Comparison of ENCODE assay signal across 12 cellular contexts in the genomic region with DNA sequence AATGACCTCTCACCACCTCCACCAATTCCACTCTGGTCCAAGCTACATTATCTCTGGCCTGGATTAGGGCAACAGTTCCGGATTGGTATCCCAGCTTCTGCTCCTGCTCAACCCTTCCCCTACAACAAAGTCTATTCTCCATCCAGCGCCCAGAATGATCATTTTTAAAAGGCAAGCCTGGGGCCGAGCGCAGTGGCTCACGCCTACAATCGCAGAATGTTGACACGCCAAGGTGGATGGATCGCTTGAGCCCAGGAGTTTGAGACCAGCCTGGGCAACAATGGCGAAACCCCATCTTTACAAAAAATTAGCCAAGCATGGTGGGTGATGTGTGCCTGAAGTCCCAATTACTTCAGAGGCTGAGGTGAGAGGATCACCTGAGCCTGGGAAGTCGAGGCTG. TPM values are rescaled to one million over a fixed set of nuclear protein-coding genes. Genes with fewer than 3 reads are reported as not detected.
DNase-seq lines count a peak whose midpoint lies in the region; ATAC-seq, FAIRE-seq and TF ChIP-seq lines count a peak whose summit lies in the region.
"Had no signal": no experiment of that assay in that cellular context is flagged by ENCODE, and none has a peak within 500 bp of the region (broad histone marks: within the 10 kb centered on the region; RNA-seq: fewer than 3 reads in every experiment).

No MANE protein-coding gene starts in this region.

- TF ChIP-seq POLR2A in suprapubic skin (IDR thresholded peaks at IDR 0.05), result no peak

- peak overlapping the region; percentile 88 for H3K9ac ChIP-seq in keratinocyte (ENCODE audit: control insufficient read depth, extremely low read depth, insufficient read depth, low read length)

- no peak overlapping the region for H2AFZ ChIP-seq in keratinocyte (ENCODE audit: control insufficient read depth, low read length)

- intact Hi-C loops in activated CD4-positive, alpha-beta T cell treated with anti-CD3 and anti-CD28 coated beads, Interleukin-2, amount 10 ng/mL, durations not matched to agents 24 days and 14 days (cut with micrococcal nuclease), result loop anchor here (10.0 kb wide), 1 partner anchor 1260 kb away; no protein-coding TSS in a partner anchor

- H3K27ac ChIP-seq in keratinocyte (ENCODE audit: control insufficient read depth, insufficient read depth, low read length) (no peak overlapping the region), suprapubic skin (no peak overlapping the region)

- H3K4me1 ChIP-seq in keratinocyte (ENCODE audit: control insufficient read depth, extremely low read depth, insufficient read depth, low read length) (peaks cover 22% of the 10 kb centered on the region), suprapubic skin (peaks cover 31% of the 10 kb centered on the region)

- POLR2A ChIA-PET in activated CD4-positive, alpha-beta memory T cell treated with anti-CD3 and anti-CD28 coated beads, Interleukin-2, amount 10 ng/mL, durations not matched to agents 7 days and 5 days (lab: Charles Lee), result interaction anchor here (3.2 to 4.2 kb wide), 2 partner anchors 12 to 26 kb away, joined by 11 to 41 read pairs; no protein-coding TSS in a partner anchor

- peak overlapping the region; percentile 95 for H3K4me2 ChIP-seq in keratinocyte (ENCODE audit: control insufficient read depth, extremely low read depth, insufficient read depth, low read depth, low read length)

- ATAC-seq in GM19023 (IDR thresholded peaks at IDR 0.05; ENCODE audit: unreplicated experiment), result no peak

- H3K36me3 Mint-ChIP-seq in activated CD4-positive, alpha-beta T cell treated with anti-CD3 and anti-CD28 coated beads, Interleukin-2, amount 10 ng/mL, durations not matched to agents 24 days and 14 days (ENCODE audit: low read depth), result peaks cover 40% of the 10 kb centered on the region
- peaks cover 22% of the 10 kb centered on the region for H3K36me3 Mint-ChIP-seq in activated CD4-positive, alpha-beta memory T cell treated with anti-CD3 and anti-CD28 coated beads, Interleukin-2, amount 10 ng/mL, durations not matched to agents 7 days and 5 days (ENCODE audit: low read depth)

- H3K9me3 ChIP-seq in keratinocyte (ENCODE audit: control insufficient read depth, low read depth, low read length), result no peaks in the 10 kb centered on the region
- no peaks in the 10 kb centered on the region for H3K9me3 ChIP-seq in suprapubic skin
- H3K9me3 ChIP-seq: MG63 had no signal

- CTCF ChIA-PET in activated CD4-positive, alpha-beta memory T cell treated with anti-CD3 and anti-CD28 coated beads, Interleukin-2, amount 10 ng/mL, durations not matched to agents 7 days and 5 days (lab: Charles Lee), result interaction anchor here (1.2 to 4.5 kb wide), 3 partner anchors 12 to 109 kb away, joined by 4 to 88 read pairs (median 11); no protein-coding TSS in a partner anchor

- TF ChIP-seq EP300 in suprapubic skin (IDR thresholded peaks at IDR 0.05), result no peak

- no peak for FAIRE-seq in keratinocyte (lab: Jason Lieb, UNC)
- FAIRE-seq: endometrium had no signal

- no peaks in the 10 kb centered on the region for H3K9me1 ChIP-seq in keratinocyte (ENCODE audit: control insufficient read depth, extremely low read depth, insufficient read depth, low read length)

- TF ChIP-seq CTCF in keratinocyte (optimal IDR thresholded peaks at IDR 0.05 in 1 of 3, IDR thresholded peaks at IDR 0.05 in 1 of 3, conservative IDR thresholded peaks at IDR 0.05 in 1 of 3; ENCODE audit: extremely low read depth in 1 of 3, insufficient read depth in 2 of 3, low read length in 3 of 3) (no peak), suprapubic skin (IDR thresholded peaks at IDR 0.05) (no peak)

- H3K9me3 Mint-ChIP-seq in activated CD4-positive, alpha-beta T cell treated with anti-CD3 and anti-CD28 coated beads, Interleukin-2, amount 10 ng/mL, durations not matched to agents 24 days and 14 days, result no peaks in the 10 kb centered on the region
- no peaks in the 10 kb centered on the region for H3K9me3 Mint-ChIP-seq in activated CD4-positive, alpha-beta memory T cell treated with anti-CD3 and anti-CD28 coated beads, Interleukin-2, amount 10 ng/mL, durations not matched to agents 7 days and 5 days

- DNase-seq in activated CD4-positive, alpha-beta T cell treated with anti-CD3 and anti-CD28 coated beads, Interleukin-2, amount 10 ng/mL, durations not matched to agents 24 days and 14 days, result no peak
- DNase-seq in activated CD4-positive, alpha-beta T cell treated with anti-CD3 and anti-CD28 coated beads for 1 hour, result no peak
- no peak for DNase-seq in activated CD4-positive, alpha-beta memory T cell treated with anti-CD3 and anti-CD28 coated beads, Interleukin-2, amount 10 ng/mL, durations not matched to agents 7 days and 5 days
- DNase-seq in keratinocyte (ENCODE audit: low read depth, low spot score) (no peak), suprapubic skin (ENCODE audit: low spot score in 2 of 2) (no peak), GDM1 (lab: John Stamatoyannopoulos, UW) (no peak), NCI-H2029 treated with DMSO at 0.1 percent for 48 hours (lab: John Stamatoyannopoulos, UW) (no peak)
- DNase-seq: activated CD4-positive, CD25-positive, alpha-beta regulatory T cell treated with anti-CD3 and anti-CD28 coated beads, Interleukin-2, amount 50 U/mL, for 72 hours; DND-41; MG63 had no signal

- no peaks in the 10 kb centered on the region for H3K36me3 ChIP-seq in keratinocyte (ENCODE audit: control insufficient read depth in 2 of 2, extremely low read depth in 1 of 2, insufficient read depth in 2 of 2, low read length in 2 of 2)
- no peaks in the 10 kb centered on the region for H3K36me3 ChIP-seq in suprapubic skin
- H3K36me3 ChIP-seq: MG63 had no signal

- dilution Hi-C loops in keratinocyte (cut with MboI; ENCODE audit: extremely low pct_ligation_motif_present, low sequenced_read_pairs), result no loop called here

- H3K27me3 ChIP-seq in keratinocyte (ENCODE audit: control insufficient read depth, extremely low read depth, insufficient read depth, low read length), result no peaks in the 10 kb centered on the region
- H3K27me3 ChIP-seq in suprapubic skin, result no peaks in the 10 kb centered on the region
- H3K27me3 ChIP-seq: MG63 had no signal

- peak overlapping the region; percentile 100 for H3K27ac Mint-ChIP-seq in activated CD4-positive, alpha-beta T cell treated with anti-CD3 and anti-CD28 coated beads, Interleukin-2, amount 10 ng/mL, durations not matched to agents 24 days and 14 days
- H3K27ac Mint-ChIP-seq in activated CD4-positive, alpha-beta memory T cell treated with anti-CD3 and anti-CD28 coated beads, Interleukin-2, amount 10 ng/mL, durations not matched to agents 7 days and 5 days, result no peak overlapping the region

- H3K4me1 Mint-ChIP-seq in activated CD4-positive, alpha-beta T cell treated with anti-CD3 and anti-CD28 coated beads, Interleukin-2, amount 10 ng/mL, durations not matched to agents 24 days and 14 days, result peaks cover 45% of the 10 kb centered on the region
- H3K4me1 Mint-ChIP-seq in activated CD4-positive, alpha-beta memory T cell treated with anti-CD3 and anti-CD28 coated beads, Interleukin-2, amount 10 ng/mL, durations not matched to agents 7 days and 5 days, result peaks cover 49% of the 10 kb centered on the region

- no peaks in the 10 kb centered on the region for H3K27me3 Mint-ChIP-seq in activated CD4-positive, alpha-beta T cell treated with anti-CD3 and anti-CD28 coated beads, Interleukin-2, amount 10 ng/mL, durations not matched to agents 24 days and 14 days
- no peaks in the 10 kb centered on the region for H3K27me3 Mint-ChIP-seq in activated CD4-positive, alpha-beta memory T cell treated with anti-CD3 and anti-CD28 coated beads, Interleukin-2, amount 10 ng/mL, durations not matched to agents 7 days and 5 days

- whole genome bisulfite sequencing in suprapubic skin, result 91% methylated on average over 10 of the region's 10 CpGs

- no peaks in the 10 kb centered on the region for H4K20me1 ChIP-seq in keratinocyte (ENCODE audit: control insufficient read depth, extremely low read depth, insufficient read depth, low read length)

- peak overlapping the region; percentile 99 for H3K4me3 Mint-ChIP-seq in activated CD4-positive, alpha-beta T cell treated with anti-CD3 and anti-CD28 coated beads, Interleukin-2, amount 10 ng/mL, durations not matched to agents 24 days and 14 days
- H3K4me3 Mint-ChIP-seq in activated CD4-positive, alpha-beta memory T cell treated with anti-CD3 and anti-CD28 coated beads, Interleukin-2, amount 10 ng/mL, durations not matched to agents 7 days and 5 days, result peak overlapping the region; percentile 73

- peaks cover 61% of the 10 kb centered on the region for H3K79me2 ChIP-seq in keratinocyte (ENCODE audit: control insufficient read depth, insufficient read depth, low read length)

- H3K4me3 ChIP-seq in keratinocyte (ENCODE audit: control insufficient read depth in 2 of 3, extremely low read depth in 1 of 3, insufficient read depth in 2 of 3, low read depth in 1 of 3, low read length in 3 of 3) (peak overlapping the region; percentile 2 to 89 (median 63)), suprapubic skin (peak overlapping the region; percentile 83)
- H3K4me3 ChIP-seq: MG63 had no signal

RNA-seq across cellular contexts. Expression of gene LYST, which starts 2.2 kb away (rescaled TPM):
- total RNA-seq in activated CD4-positive, alpha-beta T cell treated with anti-CD3 and anti-CD28 coated beads, Interleukin-2, amount 10 ng/mL, durations not matched to agents 24 days and 14 days, result 94.5 and 106 TPM in 2 replicates
- total RNA-seq in activated CD4-positive, alpha-beta memory T cell treated with anti-CD3 and anti-CD28 coated beads, Interleukin-2, amount 10 ng/mL, durations not matched to agents 7 days and 5 days, result 10 to 100 TPM; 34.4 to 36.0 TPM
- polyA plus RNA-seq in keratinocyte, result 9.5 to 30.9 TPM (median 24.7 TPM) in 3 replicates
- 29.2 TPM for polyA plus RNA-seq in keratinocyte (2011; ENCODE audit: low read depth)
- 5.9 and 13.2 TPM in 2 replicates for polyA plus RNA-seq in keratinocyte (2011; cell fraction: cytosol; rRNA removed)
- polyA plus RNA-seq in keratinocyte (2011; cell fraction: nucleus; rRNA removed), result 49.0 and 52.9 TPM in 2 replicates
- polyA plus RNA-seq in keratinocyte (2012; ENCODE audit: low replicate concordance), result 7.7 and 20.9 TPM in 2 replicates
- polyA minus RNA-seq in keratinocyte, result 13.1 to 108 TPM (median 83.3 TPM) in 3 replicates
- polyA minus RNA-seq in keratinocyte (2011; cell fraction: cytosol; rRNA and poly(A)+ RNA removed), result 11.1 TPM
- 126 and 238 TPM in 2 replicates for polyA minus RNA-seq in keratinocyte (2011; cell fraction: nucleus; rRNA and poly(A)+ RNA removed)
- 100 to 1,000 TPM in 1 of 4 donors, 10 to 100 TPM in 3; 40.1 to 118 (median 68.8) TPM for total RNA-seq in suprapubic skin
